ENCODE assay signal across 3 cellular contexts in genomic region chr4:48801016-48801715, GRCh38.
TF ChIP-seq lines count a peak whose summit lies in the region.

No MANE protein-coding gene starts in this region.

TF ChIP-seq in A549, 52 proteins besides CTCF, POLR2A, EP300 and RAD21:
- TF ChIP-seq FOSL2 (IDR thresholded peaks at IDR 0.05), result no peak
- no peak for TF ChIP-seq FOSL2 (CRISPR knock-in tag; IDR thresholded peaks at IDR 0.05)
- no peak for TF ChIP-seq HOXA7 (CRISPR knock-in tag; IDR thresholded peaks at IDR 0.05)
- TF ChIP-seq ZFP36 (IDR thresholded peaks at IDR 0.05; ENCODE audit: borderline replicate concordance, partially characterized antibody), result no peak
- no peak for TF ChIP-seq RARB (CRISPR knock-in tag; IDR thresholded peaks at IDR 0.05)
- TF ChIP-seq RNF2 (IDR thresholded peaks at IDR 0.05; ENCODE audit: borderline replicate concordance, low read depth), result no peak
- TF ChIP-seq PBX3 (IDR thresholded peaks at IDR 0.05), result no peak
- TF ChIP-seq EHMT2 (IDR thresholded peaks at IDR 0.05; ENCODE audit: low read depth), result no peak
- TF ChIP-seq KDM5A (IDR thresholded peaks at IDR 0.05), result no peak
- no peak for TF ChIP-seq HES2 (IDR thresholded peaks at IDR 0.05)
- TF ChIP-seq ZC3H11A (IDR thresholded peaks at IDR 0.05), result no peak
- TF ChIP-seq POLR2AphosphoS2 (conservative IDR thresholded peaks at IDR 0.05; ENCODE audit: low read length), result no peak
- no peak for TF ChIP-seq ZNF302 (CRISPR knock-in tag; IDR thresholded peaks at IDR 0.05)

TF ChIP-seq in GM23338, 12 proteins besides CTCF, POLR2A, EP300 and RAD21 (continues in another document):
- TF ChIP-seq ZNF114 (CRISPR knock-in tag; IDR thresholded peaks at IDR 0.05), result no peak
- no peak for TF ChIP-seq EZH2 (IDR thresholded peaks at IDR 0.05; ENCODE audit: low read depth, unreplicated experiment)
- no peak for TF ChIP-seq POLR2AphosphoS5 (IDR thresholded peaks at IDR 0.05; ENCODE audit: low read depth)
- TF ChIP-seq NANOG (IDR thresholded peaks at IDR 0.05; ENCODE audit: borderline replicate concordance), result no peak
- no peak for TF ChIP-seq JUNB (IDR thresholded peaks at IDR 0.05; ENCODE audit: unreplicated experiment)
- no peak for TF ChIP-seq CREB1 (CRISPR knock-in tag; IDR thresholded peaks at IDR 0.05; ENCODE audit: low read depth)
- TF ChIP-seq EZH2phosphoT487 (IDR thresholded peaks at IDR 0.05; ENCODE audit: unreplicated experiment), result no peak
- no peak for TF ChIP-seq ZNF331 (CRISPR knock-in tag; IDR thresholded peaks at IDR 0.05; ENCODE audit: low read depth)
- TF ChIP-seq ZNF462 (CRISPR knock-in tag; IDR thresholded peaks at IDR 0.05), result no peak
- no peak for TF ChIP-seq REST (IDR thresholded peaks at IDR 0.05; ENCODE audit: unreplicated experiment)
- no peak for TF ChIP-seq STAT1 (IDR thresholded peaks at IDR 0.05; ENCODE audit: unreplicated experiment)

TF ChIP-seq in HepG2, 621 proteins besides CTCF, POLR2A, EP300 and RAD21:
- TF ChIP-seq ZNF329 (CRISPR knock-in tag; IDR thresholded peaks at IDR 0.05; ENCODE audit: low read depth) (no peak), FOXA1 (IDR thresholded peaks at IDR 0.05) (no peak), FOXA1 (CRISPR knock-in tag; IDR thresholded peaks at IDR 0.05) (no peak)
